ENCODE assay signal across 1 cellular context in the genomic region with DNA sequence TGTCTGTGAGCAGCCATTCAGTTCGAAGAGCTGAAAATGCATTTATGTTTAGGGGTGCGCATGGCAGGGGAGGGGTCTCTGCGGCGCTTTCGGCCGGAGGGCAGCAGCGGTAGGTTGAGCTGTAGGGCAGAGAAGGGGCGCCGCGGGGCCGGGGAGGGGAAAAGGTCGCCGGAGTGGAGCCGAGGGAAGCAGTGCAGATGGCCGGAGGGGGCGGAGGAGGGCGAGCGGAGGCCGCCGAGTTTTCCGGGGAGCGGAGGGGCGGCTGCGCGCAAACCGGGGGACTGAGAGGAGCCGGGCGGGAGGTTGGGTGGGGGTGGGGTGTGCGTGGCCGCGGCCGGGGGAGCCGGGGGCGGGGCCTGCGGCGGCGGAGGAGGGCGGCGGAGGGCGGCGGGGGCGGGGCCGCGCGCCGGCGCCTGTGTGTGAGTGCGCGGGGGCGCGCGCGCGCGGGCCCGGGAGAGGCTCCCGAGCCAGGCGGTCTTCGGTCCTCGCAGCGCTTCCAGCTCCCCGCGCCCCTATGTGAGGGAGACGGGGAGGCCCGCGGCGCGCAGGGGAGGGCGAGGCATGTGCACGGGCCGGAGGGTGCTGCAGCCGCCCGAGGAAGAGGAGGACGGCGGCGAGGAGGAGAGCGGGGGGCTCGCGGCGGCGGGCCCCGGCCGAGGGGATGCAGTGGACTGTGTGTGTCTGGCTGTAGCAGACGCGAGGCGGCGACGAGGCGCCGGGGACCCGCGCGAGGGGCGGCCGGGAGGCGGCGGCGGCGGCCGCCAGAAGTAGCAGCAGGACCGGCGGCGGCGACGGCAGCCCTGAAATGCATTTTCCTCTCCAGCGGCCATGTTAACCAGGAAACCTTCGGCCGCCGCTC.
A peak's percentile ranks its signal among the peaks of the same experiment; 100 is the strongest.
TF ChIP-seq lines count a peak whose summit lies in the region.

Gene DYRK2 (plus strand): TSS at position 440 of the 859 bp plus-strand sequence. CDS start 389 bp downstream, at position 829.

TF ChIP-seq in K562, 482 proteins besides CTCF, POLR2A, EP300 and RAD21 (continued from another document and continues in another):
- TF ChIP-seq ZBTB11 (CRISPR knock-in tag; IDR thresholded peaks at IDR 0.05) (no peak), FIP1L1 (IDR thresholded peaks at IDR 0.05; ENCODE audit: low read depth, low read length, poor library complexity, severe bottlenecking) (peak; percentile 52), ZBTB17 (CRISPR knock-in tag; IDR thresholded peaks at IDR 0.05) (0 out of 2 replicates have a peak, but pooled peaks have one; percentile 26), MTA2 (IDR thresholded peaks at IDR 0.05; ENCODE audit: low read depth) (no peak), ZSCAN32 (CRISPR knock-in tag; IDR thresholded peaks at IDR 0.05) (0 out of 2 replicates have a peak, but pooled peaks have one; percentile 15), NR2C2 (CRISPR knock-in tag; IDR thresholded peaks at IDR 0.05) (no peak), NR2C2 (tag; IDR thresholded peaks at IDR 0.05) (peak; percentile 16; the same call in 1 of the 2 replicates), ZNF766 (CRISPR knock-in tag; conservative IDR thresholded peaks at IDR 0.05) (0 out of 2 replicates have a peak, but pooled peaks have one; percentile 22), CREM (IDR thresholded peaks at IDR 0.05; ENCODE audit: low read depth) (0 out of 2 replicates have a peak, but pooled peaks have one; percentile 10), PTRF (tag; IDR thresholded peaks at IDR 0.05) (no peak), ZNF512 (tag; IDR thresholded peaks at IDR 0.05) (no peak), YY1 (IDR thresholded peaks at IDR 0.05; ENCODE audit: borderline replicate concordance in 1 of 3, control insufficient read depth in 1 of 3, extremely low read depth in 1 of 3, insufficient read depth in 3 of 3, insufficient read length in 1 of 3, insufficient replicate concordance in 2 of 3, low read depth in 1 of 3, low read length in 2 of 3) (peak in 1 of 3 experiments; percentile 71), SMC3 (conservative IDR thresholded peaks at IDR 0.05; ENCODE audit: insufficient read depth, low read depth, low read length) (no peak), RBM39 (optimal IDR thresholded peaks at IDR 0.05; ENCODE audit: low read depth, low read length) (no peak), NEUROD1 (IDR thresholded peaks at IDR 0.05; ENCODE audit: borderline replicate concordance, low read depth, low read length, partially characterized antibody) (no peak), CGGBP1 (CRISPR knock-in tag; IDR thresholded peaks at IDR 0.05) (peak; percentile 55; the same call in 1 of the 2 replicates), MYBL2 (IDR thresholded peaks at IDR 0.05; ENCODE audit: low read depth) (no peak), MYBL2 (CRISPR knock-in tag; IDR thresholded peaks at IDR 0.05; ENCODE audit: borderline replicate concordance) (no peak), PML (IDR thresholded peaks at IDR 0.05; ENCODE audit: low read length) (peak; percentile 41; the same call in 1 of the 2 replicates), ZNF586 (CRISPR knock-in tag; conservative IDR thresholded peaks at IDR 0.05) (no peak), PHF8 (IDR thresholded peaks at IDR 0.05; ENCODE audit: borderline replicate concordance, low read length) (peak; percentile 78; the same call in 1 of the 2 replicates), ZNF561 (CRISPR knock-in tag; conservative IDR thresholded peaks at IDR 0.05) (no peak), CTBP1 (IDR thresholded peaks at IDR 0.05; ENCODE audit: borderline replicate concordance) (peak; percentile 46), NONO (IDR thresholded peaks at IDR 0.05; ENCODE audit: low read depth in 2 of 2, low read length in 1 of 2) (peak in 1 of 2 experiments; percentile 61; a peak in 1 of 4 replicates), TAF7 (tag; IDR thresholded peaks at IDR 0.05) (no peak), ZNF778 (CRISPR knock-in tag; IDR thresholded peaks at IDR 0.05) (no peak), FOXM1 (IDR thresholded peaks at IDR 0.05; ENCODE audit: low read depth) (no peak), FOXM1 (CRISPR knock-in tag; IDR thresholded peaks at IDR 0.05; ENCODE audit: low read depth) (no peak), SIN3A (IDR thresholded peaks at IDR 0.05; ENCODE audit: borderline replicate concordance in 2 of 2, control insufficient read depth in 1 of 2, low read depth in 2 of 2, low read length in 2 of 2) (no peak), CCAR2 (IDR thresholded peaks at IDR 0.05; ENCODE audit: low read depth, low read length) (no peak), PURB (CRISPR knock-in tag; IDR thresholded peaks at IDR 0.05; ENCODE audit: low read depth) (no peak), NCOA6 (IDR thresholded peaks at IDR 0.05) (no peak; the same call in 1 of the 2 replicates), MCM5 (IDR thresholded peaks at IDR 0.05; ENCODE audit: low read depth) (no peak), CBX1 (IDR thresholded peaks at IDR 0.05; ENCODE audit: low read depth) (peak; percentile 52; the same call in 1 of the 2 replicates), WHSC1 (IDR thresholded peaks at IDR 0.05; ENCODE audit: low read length) (no peak), RB1 (IDR thresholded peaks at IDR 0.05; ENCODE audit: low read depth) (peak; percentile 24; the same call in 1 of the 2 replicates), SMAD3 (CRISPR knock-in tag; conservative IDR thresholded peaks at IDR 0.05) (no peak), RBBP5 (IDR thresholded peaks at IDR 0.05; ENCODE audit: borderline replicate concordance, insufficient read depth, low read length, poor library complexity, severe bottlenecking) (peak; percentile 70), PKNOX1 (IDR thresholded peaks at IDR 0.05) (no peak)
- TF ChIP-seq, protein P1, sequence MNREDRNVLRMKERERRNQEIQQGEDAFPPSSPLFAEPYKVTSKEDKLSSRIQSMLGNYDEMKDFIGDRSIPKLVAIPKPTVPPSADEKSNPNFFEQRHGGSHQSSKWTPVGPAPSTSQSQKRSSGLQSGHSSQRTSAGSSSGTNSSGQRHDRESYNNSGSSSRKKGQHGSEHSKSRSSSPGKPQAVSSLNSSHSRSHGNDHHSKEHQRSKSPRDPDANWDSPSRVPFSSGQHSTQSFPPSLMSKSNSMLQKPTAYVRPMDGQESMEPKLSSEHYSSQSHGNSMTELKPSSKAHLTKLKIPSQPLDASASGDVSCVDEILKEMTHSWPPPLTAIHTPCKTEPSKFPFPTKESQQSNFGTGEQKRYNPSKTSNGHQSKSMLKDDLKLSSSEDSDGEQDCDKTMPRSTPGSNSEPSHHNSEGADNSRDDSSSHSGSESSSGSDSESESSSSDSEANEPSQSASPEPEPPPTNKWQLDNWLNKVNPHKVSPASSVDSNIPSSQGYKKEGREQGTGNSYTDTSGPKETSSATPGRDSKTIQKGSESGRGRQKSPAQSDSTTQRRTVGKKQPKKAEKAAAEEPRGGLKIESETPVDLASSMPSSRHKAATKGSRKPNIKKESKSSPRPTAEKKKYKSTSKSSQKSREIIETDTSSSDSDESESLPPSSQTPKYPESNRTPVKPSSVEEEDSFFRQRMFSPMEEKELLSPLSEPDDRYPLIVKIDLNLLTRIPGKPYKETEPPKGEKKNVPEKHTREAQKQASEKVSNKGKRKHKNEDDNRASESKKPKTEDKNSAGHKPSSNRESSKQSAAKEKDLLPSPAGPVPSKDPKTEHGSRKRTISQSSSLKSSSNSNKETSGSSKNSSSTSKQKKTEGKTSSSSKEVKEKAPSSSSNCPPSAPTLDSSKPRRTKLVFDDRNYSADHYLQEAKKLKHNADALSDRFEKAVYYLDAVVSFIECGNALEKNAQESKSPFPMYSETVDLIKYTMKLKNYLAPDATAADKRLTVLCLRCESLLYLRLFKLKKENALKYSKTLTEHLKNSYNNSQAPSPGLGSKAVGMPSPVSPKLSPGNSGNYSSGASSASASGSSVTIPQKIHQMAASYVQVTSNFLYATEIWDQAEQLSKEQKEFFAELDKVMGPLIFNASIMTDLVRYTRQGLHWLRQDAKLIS (CRISPR knock-in tag; IDR thresholded peaks at IDR 0.05) = no peak; the same call in 1 of the 2 replicates
- TF ChIP-seq, protein P2, sequence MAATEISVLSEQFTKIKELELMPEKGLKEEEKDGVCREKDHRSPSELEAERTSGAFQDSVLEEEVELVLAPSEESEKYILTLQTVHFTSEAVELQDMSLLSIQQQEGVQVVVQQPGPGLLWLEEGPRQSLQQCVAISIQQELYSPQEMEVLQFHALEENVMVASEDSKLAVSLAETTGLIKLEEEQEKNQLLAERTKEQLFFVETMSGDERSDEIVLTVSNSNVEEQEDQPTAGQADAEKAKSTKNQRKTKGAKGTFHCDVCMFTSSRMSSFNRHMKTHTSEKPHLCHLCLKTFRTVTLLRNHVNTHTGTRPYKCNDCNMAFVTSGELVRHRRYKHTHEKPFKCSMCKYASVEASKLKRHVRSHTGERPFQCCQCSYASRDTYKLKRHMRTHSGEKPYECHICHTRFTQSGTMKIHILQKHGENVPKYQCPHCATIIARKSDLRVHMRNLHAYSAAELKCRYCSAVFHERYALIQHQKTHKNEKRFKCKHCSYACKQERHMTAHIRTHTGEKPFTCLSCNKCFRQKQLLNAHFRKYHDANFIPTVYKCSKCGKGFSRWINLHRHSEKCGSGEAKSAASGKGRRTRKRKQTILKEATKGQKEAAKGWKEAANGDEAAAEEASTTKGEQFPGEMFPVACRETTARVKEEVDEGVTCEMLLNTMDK (IDR thresholded peaks at IDR 0.05; ENCODE audit: borderline replicate concordance, insufficient read depth, low read depth, low read length, poor library complexity, severe bottlenecking) = no peak
- TF ChIP-seq, protein P3, sequence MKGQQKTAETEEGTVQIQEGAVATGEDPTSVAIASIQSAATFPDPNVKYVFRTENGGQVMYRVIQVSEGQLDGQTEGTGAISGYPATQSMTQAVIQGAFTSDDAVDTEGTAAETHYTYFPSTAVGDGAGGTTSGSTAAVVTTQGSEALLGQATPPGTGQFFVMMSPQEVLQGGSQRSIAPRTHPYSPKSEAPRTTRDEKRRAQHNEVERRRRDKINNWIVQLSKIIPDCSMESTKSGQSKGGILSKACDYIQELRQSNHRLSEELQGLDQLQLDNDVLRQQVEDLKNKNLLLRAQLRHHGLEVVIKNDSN (CRISPR knock-in tag; IDR thresholded peaks at IDR 0.05) = no peak
